27 cellular contexts compared by ENCODE assay signal in genomic region chr10:68655620-68656126, GRCh38.
"Had no signal": no experiment of that assay in that cellular context is flagged by ENCODE, and none has a peak within 500 bp of the region (broad histone marks: within the 10 kb centered on the region; RNA-seq: fewer than 3 reads in every experiment).

No MANE protein-coding gene starts in this region.

- ATAC-seq: naive thymus-derived CD4-positive, alpha-beta T cell; natural killer cell; psoas muscle; right cardiac atrium; sciatic nerve; stimulated activated naive B cell treated with anti-CD40 and anti-IgM and Interleukin-4, amounts not matched to agents 10 μg/mL and 1 μg/mL and 100 μg/mL, for 72 hours had no signal

- H3K27me3 ChIP-seq: neural progenitor cell, ovary, spleen, stomach, thyroid gland, tibial nerve, upper lobe of left lung, uterus had no signal

- H3K27ac ChIP-seq: neural progenitor cell, ovary, parathyroid adenoma, psoas muscle, skin epidermis, spleen, stomach, thoracic aorta, thyroid gland, tibial nerve, upper lobe of left lung, uterus had no signal

- DNase-seq: naive thymus-derived CD4-positive, alpha-beta T cell; natural killer cell; occipital lobe; ovary; posterior cingulate gyrus; psoas muscle; right cardiac atrium; spleen; stimulated activated CD4-positive, alpha-beta T cell treated with anti-CD3 and anti-CD28 coated beads, Interleukin-12 subunit alpha, Interleukin-12 subunit beta, amount 100 ng/mL, for 4 hours; stimulated activated CD4-positive, alpha-beta T cell treated with anti-CD3 and anti-CD28 coated beads, Interleukin-1b, Interleukin-23, amount 100 ng/mL, for 48 hours; stimulated activated CD4-positive, alpha-beta T cell treated with anti-CD3 and anti-CD28 coated beads, Interleukin-4, amount 100 ng/mL, for 1 hour; stimulated activated CD4-positive, alpha-beta T cell treated with anti-CD3 and anti-CD28 coated beads, Interleukin-4, amount 100 ng/mL, for 4 hours; stimulated activated CD8-positive, alpha-beta memory T cell treated with anti-CD3 and anti-CD28 coated beads, Interleukin-4, amount 100 ng/mL, for 48 hours; stimulated activated naive B cell treated with anti-CD40 and anti-IgM and Interleukin-4, amounts not matched to agents 10 μg/mL and 1 μg/mL and 100 μg/mL, for 72 hours; stimulated activated naive CD4-positive, alpha-beta T cell treated with Interleukin-2 at 50 U/mL for 16 hours; stomach; thyroid gland; trophoblast cell; upper lobe of left lung; uterus had no signal

- H3K36me3 ChIP-seq: ovary, thoracic aorta, thyroid gland, upper lobe of left lung, uterus had no signal

- H3K4me1 ChIP-seq: neural progenitor cell, parathyroid adenoma, psoas muscle, spleen, stomach, thyroid gland, tibial nerve, upper lobe of left lung, uterus had no signal

- H3K9me3 ChIP-seq: ovary, psoas muscle, spleen, stomach, thoracic aorta, thyroid gland, upper lobe of left lung, uterus had no signal

- H3K4me3 ChIP-seq: neural progenitor cell, ovary, psoas muscle, skin epidermis, smooth muscle cell, spleen, stomach, thoracic aorta, thyroid gland, tibial nerve, upper lobe of left lung, uterus had no signal
